ENCODE assay signal across 8 cellular contexts in the genomic region with DNA sequence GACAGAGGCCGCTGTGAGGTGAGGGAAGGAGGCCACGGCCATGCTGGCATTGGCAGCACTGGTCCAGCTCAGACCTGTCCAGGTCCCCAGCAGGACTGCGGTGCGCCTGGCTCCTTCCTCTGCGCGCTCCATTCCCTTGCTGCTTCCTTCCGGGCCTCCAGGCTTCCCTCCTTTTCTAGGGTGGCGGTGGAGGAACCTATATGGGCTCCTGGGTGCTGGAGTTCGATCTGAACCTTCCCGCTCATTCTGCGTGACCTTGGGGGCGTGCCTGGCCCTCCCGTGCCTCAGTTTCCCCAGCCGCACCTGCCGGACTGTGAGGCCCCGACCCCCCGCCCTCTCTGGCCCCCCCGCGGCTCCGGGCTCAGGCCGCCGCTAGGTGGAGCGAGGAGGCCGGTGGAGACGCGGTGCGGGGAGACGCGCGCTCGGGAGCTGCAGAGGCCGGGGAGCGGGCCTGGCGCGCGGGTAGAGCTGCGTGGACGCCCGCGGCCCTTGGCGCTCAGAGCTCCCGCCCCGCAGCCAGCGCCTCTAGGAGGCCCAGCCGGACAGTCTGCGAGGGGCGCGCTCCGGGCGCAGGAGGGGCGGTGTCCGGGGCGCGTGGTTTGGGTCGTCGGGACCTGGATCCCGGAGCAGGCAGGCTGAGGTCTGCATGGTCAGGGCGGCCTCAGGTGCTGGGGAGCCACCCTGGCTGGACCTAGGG. TPM values are rescaled to one million over a fixed set of nuclear protein-coding genes. Genes with fewer than 3 reads are reported as not detected.
DNase-seq lines count a peak whose midpoint lies in the region; ATAC-seq and TF ChIP-seq lines count a peak whose summit lies in the region.

No MANE protein-coding gene starts in this region.

- DNase-seq in Calu3 (peak; percentile 67), HuH-7.5 (ENCODE audit: low spot score) (peak; percentile 91), fibroblast of gingiva (ENCODE audit: low read depth) (peak; percentile 42), naive B cell (peak; percentile 24), uterus (peak in 1 of 2 donors; percentile 46)
- peak; percentile 18 for DNase-seq in activated CD4-positive, alpha-beta T cell treated with anti-CD3 and anti-CD28 coated beads, Interleukin-2, amount 50 U/mL, for 1 hour

- no peaks in the 10 kb centered on the region for H3K9me3 Mint-ChIP-seq in Calu3 (ENCODE audit: low read depth, unreplicated experiment)
- H3K9me3 Mint-ChIP-seq in naive B cell: no peaks in the 10 kb centered on the region

- H3K36me3 ChIP-seq in uterus: no peaks in the 10 kb centered on the region

- intact Hi-C loops in Calu3 (cut with micrococcal nuclease; ENCODE audit: unreplicated experiment) (no loop called here), uterus (cut with DNase I; ENCODE audit: low total_unique reads) (no loop called here)

- ATAC-seq in naive B cell (ENCODE audit: low read depth in 2 of 2): peak; percentile 67 to 74
- ATAC-seq in GM19023 (IDR thresholded peaks at IDR 0.05; ENCODE audit: unreplicated experiment): no peak
- ATAC-seq in GM19351 (IDR thresholded peaks at IDR 0.05; ENCODE audit: unreplicated experiment): no peak

- TF ChIP-seq CTCF in Calu3 (IDR thresholded peaks at IDR 0.05; ENCODE audit: unreplicated experiment): no peak
- peak; percentile 62 to 75 (median 70) for TF ChIP-seq CTCF in uterus (IDR thresholded peaks at IDR 0.05)

- H3K27me3 Mint-ChIP-seq in Calu3 (ENCODE audit: unreplicated experiment) (peaks cover 12% of the 10 kb centered on the region), naive B cell (peaks cover 12 to 34% (median 19%) of the 10 kb centered on the region in 3 donors)

- H3K4me1 ChIP-seq in uterus: peaks cover 0 to 6% of the 10 kb centered on the region in 2 donors

- no peak overlapping the region for H3K27ac ChIP-seq in uterus

- CTCF ChIA-PET in Calu3 (lab: Charles Lee): interaction anchor here (0.5 to 0.6 kb wide), 3 partner anchors 61 to 175 kb away, joined by 3 to 5 read pairs (median 4); a partner anchor contains a TSS

- H3K9me3 ChIP-seq in uterus: no peaks in the 10 kb centered on the region

- H3K36me3 Mint-ChIP-seq in Calu3 (ENCODE audit: insufficient read depth, unreplicated experiment): no peaks in the 10 kb centered on the region
- no peaks in the 10 kb centered on the region for H3K36me3 Mint-ChIP-seq in naive B cell

- peaks cover 6 to 12% of the 10 kb centered on the region in 2 donors for H3K27me3 ChIP-seq in uterus

- H3K4me3 Mint-ChIP-seq in Calu3 (ENCODE audit: low read depth, unreplicated experiment) (no peak overlapping the region), naive B cell (peak overlapping the region in 1 of 8 donors; percentile 20)

- no peak for TF ChIP-seq POLR2A in uterus (IDR thresholded peaks at IDR 0.05)

- H3K4me3 ChIP-seq in uterus: peak overlapping the region in 1 of 2 donors; percentile 20

- H3K27ac Mint-ChIP-seq in Calu3 (ENCODE audit: unreplicated experiment) (no peak overlapping the region), naive B cell (no peak overlapping the region)

- BruUV-seq in Calu3 (replicated peaks; lab: Mats Ljungman, UMichigan): no TSS peak

- H3K4me1 Mint-ChIP-seq in Calu3 (ENCODE audit: low read depth, unreplicated experiment) (no peaks in the 10 kb centered on the region), naive B cell (peaks cover 0 to 6% (median 0%) of the 10 kb centered on the region in 3 donors)

RNA-seq across cellular contexts. Expression of a gene that starts 29.9 kb away (rescaled TPM):
- 0.90 and 0.95 TPM in 2 replicates for total RNA-seq in Calu3 (2022)
- polyA plus RNA-seq in naive B cell (ENCODE audit: low read depth in 6 of 6): not detected
- under 1 TPM in 1 of 4 donors, not detected in 3; 0.76 TPM for total RNA-seq in uterus

RNA-seq across cellular contexts. Expression of a gene that starts 40.3 kb away (rescaled TPM):
- 32.9 and 34.4 TPM in 2 replicates for total RNA-seq in Calu3 (2022)
- 10 to 100 TPM; 48.9 to 80.0 (median 64.7) TPM for polyA plus RNA-seq in naive B cell (ENCODE audit: low read depth in 6 of 6)
- total RNA-seq in uterus: 10 to 100 TPM in 2 of 4 donors, 1 to 10 TPM in 2; 2.1 to 24.3 (median 7.1) TPM

RNA-seq across cellular contexts. Expression of a gene that starts 46.5 kb away (rescaled TPM):
- 102 and 112 TPM in 2 replicates for total RNA-seq in Calu3 (2022)
- polyA plus RNA-seq in naive B cell (ENCODE audit: low read depth in 6 of 6): 100 to 1,000 TPM; 253 to 449 (median 334) TPM
- total RNA-seq in uterus: 100 to 1,000 TPM; 235 to 950 (median 535) TPM

Comparison
In these comparisons a context has a peak if more than half of its experiments do, and no peak if none do; other contexts are left out.
1. ATAC-seq: peak in naive B cell (2 of 2); none in GM19023 (single experiment) and GM19351 (single experiment).